Comparison of ENCODE assay signal across 23 cellular contexts in genomic region chr10:131821378-131822012, GRCh38.
A peak's percentile ranks its signal among the peaks of the same experiment; 100 is the strongest.
DNase-seq lines count a peak whose midpoint lies in the region; ATAC-seq and TF ChIP-seq lines count a peak whose summit lies in the region.
"Had no signal": no experiment of that assay in that cellular context is flagged by ENCODE, and none has a peak within 500 bp of the region (broad histone marks: within the 10 kb centered on the region; RNA-seq: fewer than 3 reads in every experiment).

No MANE protein-coding gene starts in this region.

- WGBS in endodermal cell (ENCODE audit: insufficient coverage in 1 of 2, insufficient read length in 1 of 2), 2 experiments: 92 to 97% methylated on average over 7 to 8 of the region's 8 CpGs
- 79 to 87% (median 84%) methylated on average over 8 of the region's 8 CpGs for WGBS in stomach, 5 donors

- no peak for TF ChIP-seq POLR2A in stomach (IDR thresholded peaks at IDR 0.05)

- H3K27ac ChIP-seq in endodermal cell (ENCODE audit: low read depth, low read length): no peak overlapping the region
- H3K27ac ChIP-seq in osteoblast (ENCODE audit: low read depth, low read length): no peak overlapping the region
- H3K27ac ChIP-seq in stomach: no peak overlapping the region
- H3K27ac ChIP-seq: GM23248, SJCRH30 had no signal

- H3K27me3 Mint-ChIP-seq in endodermal cell (ENCODE audit: insufficient read depth): no peaks in the 10 kb centered on the region

- H3K9ac ChIP-seq in endodermal cell (ENCODE audit: extremely low read depth, low read length, poor library complexity, severe bottlenecking): no peak overlapping the region
- H3K9ac ChIP-seq: GM23248 had no signal

- intact Hi-C loops in stomach (cut with DNase I; ENCODE audit: low total_unique reads): no loop called here

- H3K9me3 ChIP-seq in endodermal cell (ENCODE audit: control insufficient read depth, low read length) (no peaks in the 10 kb centered on the region), osteoblast (ENCODE audit: low read depth, low read length) (no peaks in the 10 kb centered on the region), stomach (no peaks in the 10 kb centered on the region)
- H3K9me3 ChIP-seq: HAP-1, SJCRH30 had no signal

- DNase-seq in activated CD8-positive, alpha-beta memory T cell treated with anti-CD3 and anti-CD28 coated beads, Interleukin-2, amount 50 U/mL, for 48 hours: peak; percentile 18
- DNase-seq in activated CD8-positive, alpha-beta memory T cell treated with anti-CD3 and anti-CD28 coated beads for 24 hours: no peak
- DNase-seq in endodermal cell: peak; percentile 33
- peak; percentile 85 for DNase-seq in osteoblast (ENCODE audit: insufficient read length, low spot score, missing footprints)
- DNase-seq in stomach: peak; percentile 17
- DNase-seq in NCI-H2227 treated with DMSO at 0.1 percent for 48 hours (lab: John Stamatoyannopoulos, UW): no peak
- no peak for DNase-seq in activated naive CD4-positive, alpha-beta T cell treated with anti-CD3 and anti-CD28 coated beads, Interleukin-2, amount 50 U/mL, for 16 hours
- DNase-seq: Calu3; DMS153; GM23248; KBM-7; MV-4-11; NCI-H1105; NCI-H1436 treated with DMSO at 0.1 percent for 48 hours; NCI-H187 treated with DMSO at 0.1 percent for 48 hours; NCI-H2171 treated with DMSO at 0.1 percent for 48 hours; NCI-H524; NCI-H82; NK-92 treated with Interleukin-12 subunit alpha and Interleukin-12 subunit beta, amount 100 ng/mL, for 24 hours; PC-3; SJCRH30 had no signal

- no peak for ATAC-seq in esophagus mucosa
- ATAC-seq: PC-3 had no signal

- no peaks in the 10 kb centered on the region for H3K79me2 ChIP-seq in osteoblast (ENCODE audit: insufficient read depth, low read length)

- H3K36me3 ChIP-seq in endodermal cell (ENCODE audit: control insufficient read depth, insufficient read depth, low read length) (no peaks in the 10 kb centered on the region), osteoblast (ENCODE audit: insufficient read depth, low read length) (no peaks in the 10 kb centered on the region), stomach (no peaks in the 10 kb centered on the region)
- H3K36me3 ChIP-seq: HAP-1, SJCRH30 had no signal

- H3K4me1 ChIP-seq in endodermal cell (ENCODE audit: control insufficient read depth, insufficient read depth, low read length) (no peaks in the 10 kb centered on the region), osteoblast (ENCODE audit: insufficient read depth, low read length) (no peaks in the 10 kb centered on the region), stomach (peaks cover 0 to 3% (median 0%) of the 10 kb centered on the region in 4 donors)
- H3K4me1 ChIP-seq: HAP-1, SJCRH30 had no signal

- no peaks in the 10 kb centered on the region for H3K36me3 Mint-ChIP-seq in endodermal cell (ENCODE audit: low read depth)

- no peaks in the 10 kb centered on the region for H4K20me1 ChIP-seq in osteoblast (ENCODE audit: insufficient read depth, low read length)

- no peak overlapping the region for H3K4me2 ChIP-seq in osteoblast (ENCODE audit: insufficient read depth, low read length)

- no peak overlapping the region for H3K27ac Mint-ChIP-seq in endodermal cell

- H3K4me1 Mint-ChIP-seq in endodermal cell: peaks cover 19% of the 10 kb centered on the region

- no peak overlapping the region for H3K4me3 Mint-ChIP-seq in endodermal cell

- no peak for TF ChIP-seq EP300 in stomach (IDR thresholded peaks at IDR 0.05)

- H3K4me3 ChIP-seq in endodermal cell (ENCODE audit: low read length): no peak overlapping the region
- no peak overlapping the region for H3K4me3 ChIP-seq in osteoblast (ENCODE audit: insufficient read depth, low read length)
- no peak overlapping the region for H3K4me3 ChIP-seq in stomach
- H3K4me3 ChIP-seq: GM23248, HAP-1, SJCRH30 had no signal

- H2AFZ ChIP-seq in osteoblast (ENCODE audit: low read length): no peak overlapping the region
- H2AFZ ChIP-seq: GM23248 had no signal

- H3K9me3 Mint-ChIP-seq in endodermal cell: no peaks in the 10 kb centered on the region

- TF ChIP-seq CTCF in endodermal cell (conservative IDR thresholded peaks at IDR 0.05): no peak
- no peak for TF ChIP-seq CTCF in osteoblast (IDR thresholded peaks at IDR 0.05; ENCODE audit: extremely low read depth, low read depth, low read length)
- TF ChIP-seq CTCF in stomach (IDR thresholded peaks at IDR 0.05): no peak

- H3K27me3 ChIP-seq in endodermal cell (ENCODE audit: control insufficient read depth, insufficient read depth, low read length, poor library complexity, severe bottlenecking) (no peaks in the 10 kb centered on the region), osteoblast (ENCODE audit: insufficient read depth, low read length) (no peaks in the 10 kb centered on the region), stomach (peaks cover 0 to 72% (median 19%) of the 10 kb centered on the region in 3 donors)
- H3K27me3 ChIP-seq: SJCRH30 had no signal

Comparison
In these comparisons a context has a peak if more than half of its experiments do, and no peak if none do; other contexts are left out.
1. DNase-seq: peak in activated CD8-positive, alpha-beta memory T cell treated with anti-CD3 and anti-CD28 coated beads, Interleukin-2, amount 50 U/mL, for 48 hours (single experiment), endodermal cell (single experiment), osteoblast (single experiment) and stomach (single experiment); none in activated CD8-positive, alpha-beta memory T cell treated with anti-CD3 and anti-CD28 coated beads for 24 hours (single experiment), NCI-H2227 treated with DMSO at 0.1 percent for 48 hours (single experiment) and activated naive CD4-positive, alpha-beta T cell treated with anti-CD3 and anti-CD28 coated beads, Interleukin-2, amount 50 U/mL, for 16 hours (single experiment).